Comparison of ENCODE assay signal across 8 cellular contexts in the genomic region with DNA sequence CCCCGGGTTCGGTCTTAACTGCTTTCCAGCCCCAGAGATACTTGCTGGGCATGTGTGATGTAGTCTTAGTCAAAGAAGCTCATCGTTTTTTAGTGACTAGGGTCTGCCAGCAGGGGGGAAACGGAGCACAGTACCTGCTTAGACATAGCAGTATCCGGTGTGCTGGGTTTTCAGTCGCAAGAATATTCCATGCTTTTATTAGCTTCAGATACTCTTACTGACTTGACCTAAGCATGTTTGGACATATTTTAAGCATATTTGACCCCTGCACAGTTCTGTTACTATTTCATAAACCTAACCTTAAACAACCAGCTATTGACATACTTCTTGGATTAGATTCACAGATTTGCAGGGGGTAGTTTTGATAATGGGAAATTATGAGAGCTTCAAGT. TPM values are rescaled to one million over a fixed set of nuclear protein-coding genes. Genes with fewer than 3 reads are reported as not detected.
DNase-seq lines count a peak whose midpoint lies in the region; ATAC-seq and TF ChIP-seq lines count a peak whose summit lies in the region.

No MANE protein-coding gene starts in this region.

- DNase-seq in D341Med (ENCODE audit: low spot score) (peak; percentile 69), HuH-7.5 (ENCODE audit: low spot score) (peak; percentile 58), Panc1 (ENCODE audit: low read depth, low spot score) (peak; percentile 55), fibroblast of the conjunctiva (ENCODE audit: low read depth) (peak; percentile 59), NCI-H774 (lab: John Stamatoyannopoulos, UW) (no peak)
- DNase-seq in activated T-cell treated with anti-CD3 and anti-CD28 coated beads, Interleukin-2, amount 50 U/mL, for 48 hours, result peak; percentile 68 to 72

- CTCF ChIA-PET in Panc1 (lab: Charles Lee), result interaction anchor here (0.6 to 1.0 kb wide), 4 partner anchors 44 to 159 kb away, joined by 3 to 22 read pairs (median 6); no protein-coding TSS in a partner anchor

- in situ Hi-C loops in Panc1 (cut with HindIII; ENCODE audit: low pct_unique_long_range_greater_than_20kb, low sequenced_read_pairs), result no loop called here

- intact Hi-C loops in Panc1 (cut with micrococcal nuclease; ENCODE audit: unreplicated experiment), result loop anchor here (1.0 to 5.0 kb wide), 2 partner anchors 112 to 124 kb away; no protein-coding TSS in a partner anchor

- ATAC-seq in GM21423 (IDR thresholded peaks at IDR 0.05; ENCODE audit: unreplicated experiment), result peak; percentile 23
- ATAC-seq in Panc1, result no peak

- peak overlapping the region; percentile 99 for H3K27ac ChIP-seq in Panc1 (ENCODE audit: low read length)
- peak overlapping the region; percentile 68 for H3K27ac ChIP-seq in rectal smooth muscle tissue (ENCODE audit: low read depth, low read length)

- H3K9me3 ChIP-seq in Panc1 (ENCODE audit: control insufficient read depth, insufficient read depth, low read depth, low read length), result no peaks in the 10 kb centered on the region

- H3K4me3 ChIP-seq in Panc1 (ENCODE audit: low read depth in 2 of 2, low read length in 2 of 2) (peak overlapping the region; percentile 94 to 97), rectal smooth muscle tissue (ENCODE audit: low read length) (peak overlapping the region; percentile 62)

- no peaks in the 10 kb centered on the region for H3K27me3 ChIP-seq in Panc1 (ENCODE audit: control insufficient read depth, insufficient read depth, low read length)
- H3K27me3 ChIP-seq in rectal smooth muscle tissue (ENCODE audit: control insufficient read depth, insufficient read depth, low read length), result no peaks in the 10 kb centered on the region

- BruUV-seq in Panc1 (replicated peaks; lab: Mats Ljungman, UMichigan), result TSS peak; percentile 79

- POLR2A ChIA-PET in Panc1 (lab: Charles Lee), result interaction anchor here (0.7 to 1.7 kb wide), 2 partner anchors 9 to 126 kb away, joined by 3 to 6 read pairs; no protein-coding TSS in a partner anchor

- H3K36me3 ChIP-seq in Panc1 (ENCODE audit: control insufficient read depth, insufficient read depth, low read length) (peaks cover 26% of the 10 kb centered on the region), rectal smooth muscle tissue (ENCODE audit: control insufficient read depth, insufficient read depth, low read length) (no peaks in the 10 kb centered on the region)

- peak; percentile 67 for TF ChIP-seq CTCF in Panc1 (IDR thresholded peaks at IDR 0.05)

- H3K4me1 ChIP-seq in Panc1 (ENCODE audit: control insufficient read depth, insufficient read depth, low read length) (peaks cover 10% of the 10 kb centered on the region; the same call in 1 of the 2 replicates), rectal smooth muscle tissue (ENCODE audit: control insufficient read depth, insufficient read depth, low read length) (no peaks in the 10 kb centered on the region)

- no peak overlapping the region for H3K9ac ChIP-seq in rectal smooth muscle tissue (ENCODE audit: low read length)

RNA-seq across cellular contexts. Expression of gene E2F3, which starts 3.0 kb away (rescaled TPM):
- total RNA-seq in Panc1 (2021; ENCODE audit: unreplicated experiment), result 31.0 TPM
- 13.1 TPM for polyA plus RNA-seq in Panc1 (2012; ENCODE audit: insufficient read length)
